Comparison of ENCODE assay signal across 8 cellular contexts in genomic region chr12:15268927-15269552, GRCh38. TPM values are rescaled to one million over a fixed set of nuclear protein-coding genes. Genes with fewer than 3 reads are reported as not detected.
DNase-seq lines count a peak whose midpoint lies in the region; FAIRE-seq and TF ChIP-seq lines count a peak whose summit lies in the region.

No MANE protein-coding gene starts in this region.

- H4K20me1 ChIP-seq in keratinocyte (ENCODE audit: control insufficient read depth, extremely low read depth, insufficient read depth, low read length): no peaks in the 10 kb centered on the region

- no peak overlapping the region for H3K9ac ChIP-seq in keratinocyte (ENCODE audit: control insufficient read depth, extremely low read depth, insufficient read depth, low read length)

- H3K4me1 ChIP-seq in SJCRH30: no peaks in the 10 kb centered on the region; the same call in 1 of the 2 replicates
- H3K4me1 ChIP-seq in keratinocyte (ENCODE audit: control insufficient read depth, extremely low read depth, insufficient read depth, low read length): peaks cover 5% of the 10 kb centered on the region

- peak; percentile 82 for TF ChIP-seq CTCF in GM10266 (IDR thresholded peaks at IDR 0.05; ENCODE audit: control insufficient read depth, insufficient read depth, low read depth, missing control alignments)
- peak; percentile 82 for TF ChIP-seq CTCF in HFF-Myc (IDR thresholded peaks at IDR 0.05; ENCODE audit: low read depth, low read length, missing control alignments)
- peak; percentile 68 for TF ChIP-seq CTCF in NB4 (IDR thresholded peaks at IDR 0.05; ENCODE audit: low read depth, low read length)
- peak; percentile 70 to 86 (median 86) for TF ChIP-seq CTCF in keratinocyte (optimal IDR thresholded peaks at IDR 0.05 in 1 of 3, IDR thresholded peaks at IDR 0.05 in 1 of 3, conservative IDR thresholded peaks at IDR 0.05 in 1 of 3; ENCODE audit: extremely low read depth in 1 of 3, insufficient read depth in 2 of 3, low read length in 3 of 3)

- no peak for TF ChIP-seq POLR2A in NB4 (IDR thresholded peaks at IDR 0.05; ENCODE audit: extremely low read depth, insufficient read length)

- dilution Hi-C loops in keratinocyte (cut with MboI; ENCODE audit: extremely low pct_ligation_motif_present, low sequenced_read_pairs): no loop called here

- H3K9me3 ChIP-seq in SJCRH30 (replicated peaks): no peaks in the 10 kb centered on the region
- no peaks in the 10 kb centered on the region for H3K9me3 ChIP-seq in keratinocyte (ENCODE audit: control insufficient read depth, low read depth, low read length)

- DNase-seq in A172 (ENCODE audit: low spot score) (peak; percentile 47), GM10266 (ENCODE audit: extremely low spot score) (peak; percentile 56), HFF-Myc (ENCODE audit: extremely low read depth, low read depth) (peak; percentile 51), NB4 (ENCODE audit: low read depth) (peak; percentile 65), SJCRH30 (peak; percentile 47 to 77), brain pericyte (ENCODE audit: low read depth, low spot score) (peak; percentile 37), keratinocyte (ENCODE audit: low read depth, low spot score) (peak; percentile 23)
- DNase-seq in stimulated activated CD8-positive, alpha-beta memory T cell treated with anti-CD3 and anti-CD28 coated beads, Interleukin-12 subunit alpha, Interleukin-12 subunit beta, amount 100 ng/mL, for 1 hour (ENCODE audit: low read depth): peak; percentile 2

- H3K4me3 ChIP-seq in HFF-Myc (replicated peaks; ENCODE audit: low read depth, low read length) (no peak overlapping the region), NB4 (ENCODE audit: low read depth, low read length) (no peak overlapping the region), SJCRH30 (no peak overlapping the region), keratinocyte (ENCODE audit: control insufficient read depth in 2 of 3, extremely low read depth in 1 of 3, insufficient read depth in 2 of 3, low read depth in 1 of 3, low read length in 3 of 3) (no peak overlapping the region)

- no peaks in the 10 kb centered on the region for H3K9me1 ChIP-seq in keratinocyte (ENCODE audit: control insufficient read depth, extremely low read depth, insufficient read depth, low read length)

- H2AFZ ChIP-seq in keratinocyte (ENCODE audit: control insufficient read depth, low read length): no peak overlapping the region

- H3K4me2 ChIP-seq in keratinocyte (ENCODE audit: control insufficient read depth, extremely low read depth, insufficient read depth, low read depth, low read length): no peak overlapping the region

- H3K27ac ChIP-seq in SJCRH30 (no peak overlapping the region), keratinocyte (ENCODE audit: control insufficient read depth, insufficient read depth, low read length) (no peak overlapping the region)

- no peaks in the 10 kb centered on the region for H3K79me2 ChIP-seq in keratinocyte (ENCODE audit: control insufficient read depth, insufficient read depth, low read length)

- peak; percentile 94 for FAIRE-seq in keratinocyte (lab: Jason Lieb, UNC)

- H3K27me3 ChIP-seq in SJCRH30: no peaks in the 10 kb centered on the region
- H3K27me3 ChIP-seq in keratinocyte (ENCODE audit: control insufficient read depth, extremely low read depth, insufficient read depth, low read length): no peaks in the 10 kb centered on the region

- no peaks in the 10 kb centered on the region for H3K36me3 ChIP-seq in SJCRH30
- no peaks in the 10 kb centered on the region for H3K36me3 ChIP-seq in keratinocyte (ENCODE audit: control insufficient read depth in 2 of 2, extremely low read depth in 1 of 2, insufficient read depth in 2 of 2, low read length in 2 of 2)

RNA-seq across cellular contexts. Expression of gene RERG, which starts 47.8 kb away (rescaled TPM):
- not detected in 2 replicates for total RNA-seq in A172 (2014; rRNA removed; shearing (Covaris generic))
- not detected in 2 replicates for total RNA-seq in SJCRH30 (2014; rRNA removed; shearing (Covaris generic))
- polyA plus RNA-seq in keratinocyte: not detected in 3 replicates
- polyA plus RNA-seq in keratinocyte (2011; ENCODE audit: low read depth): not detected
- polyA plus RNA-seq in keratinocyte (2011; cell fraction: cytosol; rRNA removed): not detected in 2 replicates
- not detected in 2 replicates for polyA plus RNA-seq in keratinocyte (2011; cell fraction: nucleus; rRNA removed)
- not detected in 2 replicates for polyA plus RNA-seq in keratinocyte (2012; ENCODE audit: low replicate concordance)
- not detected in 3 replicates for polyA minus RNA-seq in keratinocyte
- not detected for polyA minus RNA-seq in keratinocyte (2011; cell fraction: cytosol; rRNA and poly(A)+ RNA removed)
- not detected in 2 replicates for polyA minus RNA-seq in keratinocyte (2011; cell fraction: nucleus; rRNA and poly(A)+ RNA removed)

RNA-seq across cellular contexts. Expression of gene PTPRO, which starts 53.3 kb away (rescaled TPM):
- total RNA-seq in A172 (2014; rRNA removed; shearing (Covaris generic)): not detected in 2 replicates
- total RNA-seq in SJCRH30 (2014; rRNA removed; shearing (Covaris generic)): 0.15 and 0.22 TPM in 2 replicates
- polyA plus RNA-seq in keratinocyte: 0.10 to 0.17 TPM (median 0.14 TPM) in 3 replicates
- polyA plus RNA-seq in keratinocyte (2011; ENCODE audit: low read depth): not detected
- polyA plus RNA-seq in keratinocyte (2011; cell fraction: cytosol; rRNA removed): 0.04 and 0.15 TPM in 2 replicates
- polyA plus RNA-seq in keratinocyte (2011; cell fraction: nucleus; rRNA removed): 0.12 and 0.39 TPM in 2 replicates
- polyA plus RNA-seq in keratinocyte (2012; ENCODE audit: low replicate concordance): 0.06 and 0.13 TPM in 2 replicates
- 0.10 to 0.35 TPM in 2 of 3 replicates, not detected in the other for polyA minus RNA-seq in keratinocyte
- polyA minus RNA-seq in keratinocyte (2011; cell fraction: cytosol; rRNA and poly(A)+ RNA removed): not detected
- polyA minus RNA-seq in keratinocyte (2011; cell fraction: nucleus; rRNA and poly(A)+ RNA removed): 0.21 and 0.62 TPM in 2 replicates

Comparison
In these comparisons a context has a peak if more than half of its experiments do, and no peak if none do; other contexts are left out.
1. DNase-seq: peak in every context shown above with its lines; median percentile 65 in NB4; 62 in SJCRH30; 56 in GM10266; 51 in HFF-Myc; 47 in A172; 37 in brain pericyte; 23 in keratinocyte; 2 in stimulated activated CD8-positive, alpha-beta memory T cell treated with anti-CD3 and anti-CD28 coated beads, Interleukin-12 subunit alpha, Interleukin-12 subunit beta, amount 100 ng/mL, for 1 hour.